Comparison of ENCODE assay signal across 1 cellular context in the genomic region with DNA sequence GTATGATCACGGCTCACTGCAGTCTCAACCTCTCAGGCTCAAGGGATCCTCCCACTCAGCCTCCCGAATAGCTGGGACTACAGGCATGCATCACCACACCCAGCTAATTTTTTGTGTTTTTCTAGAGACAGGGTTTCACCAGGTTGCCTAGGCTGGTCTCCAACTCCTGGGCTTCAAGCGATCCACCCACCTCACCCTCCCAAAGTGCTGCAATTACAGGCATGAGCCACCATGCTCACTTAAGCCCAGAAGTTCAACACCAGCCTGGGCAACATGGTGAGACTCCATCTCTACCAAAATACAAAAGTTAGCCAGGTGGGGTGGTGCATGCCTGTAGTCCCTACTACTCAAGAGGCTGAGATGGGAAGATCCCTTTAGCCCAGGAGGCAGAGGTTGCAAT.
TF ChIP-seq lines count a peak whose summit lies in the region.

No MANE protein-coding gene starts in this region.

TF ChIP-seq in HEK293, 187 proteins besides CTCF, POLR2A, EP300 and RAD21 (continued from another document):
- TF ChIP-seq KLF1 (tag by site-specific recombination; IDR thresholded peaks at IDR 0.05) (peak; percentile 57; the same call in 1 of the 2 replicates), ZFHX2 (tag by site-specific recombination; conservative IDR thresholded peaks at IDR 0.05) (peak; percentile 29; the same call in 1 of the 2 replicates)
